24 cellular contexts compared by ENCODE assay signal in the genomic region with DNA sequence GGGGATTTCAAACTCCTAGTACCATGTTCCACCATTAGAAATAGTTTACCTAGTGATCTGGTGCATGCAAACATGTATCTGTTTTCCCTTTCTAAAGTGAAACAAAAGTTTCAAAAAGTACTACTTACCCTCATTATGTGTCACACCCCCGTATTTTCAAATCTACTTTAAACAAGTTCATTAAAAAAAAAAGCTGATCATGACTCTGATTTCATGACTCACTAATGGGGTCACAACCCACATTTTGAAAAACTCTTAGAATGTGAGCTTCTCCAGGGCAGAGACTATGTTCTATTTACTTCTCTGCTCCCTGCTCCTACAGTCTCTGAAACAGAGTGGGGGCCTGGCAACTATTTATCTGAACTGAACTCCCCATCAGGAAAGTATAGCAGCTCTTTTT. TPM values are rescaled to one million over a fixed set of nuclear protein-coding genes. Genes with fewer than 3 reads are reported as not detected.
"Had no signal": no experiment of that assay in that cellular context is flagged by ENCODE, and none has a peak within 500 bp of the region (broad histone marks: within the 10 kb centered on the region; RNA-seq: fewer than 3 reads in every experiment).

No MANE protein-coding gene starts in this region.

- H3K9me3 ChIP-seq: colonic mucosa, gastroesophageal sphincter, heart right ventricle, ovary, psoas muscle, right lobe of liver, thyroid gland had no signal

- H3K36me3 ChIP-seq: brain microvascular endothelial cell, colonic mucosa, gastroesophageal sphincter, heart right ventricle, ovary, right lobe of liver, thyroid gland had no signal

- H3K27ac Mint-ChIP-seq: activated naive CD8-positive, alpha-beta T cell treated with anti-CD3 and anti-CD28 coated beads, Interleukin-2, amount 10 ng/mL, durations not matched to agents 7 days and 5 days; activated T-helper 2 cell treated with anti-CD3 and anti-CD28 coated beads, Interferon-gamma antibody, Interleukin-2, Interleukin-4, amounts not matched to agents 10 μg/mL and 5 μg/mL and 100 μg/mL, durations not matched to agents 14 hours and 24 hours and 36 hours; endodermal cell; natural killer cell; stimulated activated memory B cell treated with anti-CD40 and anti-IgM and Interleukin-4, amounts not matched to agents 10 μg/mL and 1 μg/mL and 100 μg/mL, for 72 hours had no signal

- H3K27me3 ChIP-seq: colonic mucosa, gastroesophageal sphincter, heart right ventricle, ovary, right lobe of liver, thyroid gland had no signal

- DNase-seq: activated CD4-positive, alpha-beta T cell treated with anti-CD3 and anti-CD28 coated beads for 48 hours; activated naive CD4-positive, alpha-beta T cell treated with Interleukin-2 at 50 U/mL for 16 hours; activated naive CD8-positive, alpha-beta T cell treated with anti-CD3 and anti-CD28 coated beads, Interleukin-2, amount 10 ng/mL, durations not matched to agents 7 days and 5 days; anterior cingulate cortex; brain microvascular endothelial cell; central memory CD4-positive, alpha-beta T cell; colonic mucosa; endodermal cell; heart right ventricle; immature natural killer cell; mesendoderm; natural killer cell; ovary; psoas muscle; right lobe of liver; small intestine; stimulated activated CD4-positive, alpha-beta T cell treated with anti-CD3 and anti-CD28 coated beads, Interleukin-4, amount 100 ng/mL, for 24 hours; thyroid gland had no signal

- H3K9me3 Mint-ChIP-seq: activated naive CD8-positive, alpha-beta T cell treated with anti-CD3 and anti-CD28 coated beads, Interleukin-2, amount 10 ng/mL, durations not matched to agents 7 days and 5 days; activated T-helper 2 cell treated with anti-CD3 and anti-CD28 coated beads, Interferon-gamma antibody, Interleukin-2, Interleukin-4, amounts not matched to agents 10 μg/mL and 5 μg/mL and 100 μg/mL, durations not matched to agents 14 hours and 24 hours and 36 hours; endodermal cell; immature natural killer cell; natural killer cell; stimulated activated memory B cell treated with anti-CD40 and anti-IgM and Interleukin-4, amounts not matched to agents 10 μg/mL and 1 μg/mL and 100 μg/mL, for 72 hours had no signal

- H3K36me3 Mint-ChIP-seq: activated naive CD8-positive, alpha-beta T cell treated with anti-CD3 and anti-CD28 coated beads, Interleukin-2, amount 10 ng/mL, durations not matched to agents 7 days and 5 days; immature natural killer cell; natural killer cell; stimulated activated memory B cell treated with anti-CD40 and anti-IgM and Interleukin-4, amounts not matched to agents 10 μg/mL and 1 μg/mL and 100 μg/mL, for 72 hours had no signal

- ATAC-seq: gastroesophageal sphincter; heart right ventricle; natural killer cell; psoas muscle; right lobe of liver; stimulated activated memory B cell treated with anti-CD40 and anti-IgM and Interleukin-4, amounts not matched to agents 10 μg/mL and 1 μg/mL and 100 μg/mL, for 72 hours had no signal

- H3K4me3 Mint-ChIP-seq: activated naive CD8-positive, alpha-beta T cell treated with anti-CD3 and anti-CD28 coated beads, Interleukin-2, amount 10 ng/mL, durations not matched to agents 7 days and 5 days; endodermal cell; immature natural killer cell; natural killer cell; stimulated activated memory B cell treated with anti-CD40 and anti-IgM and Interleukin-4, amounts not matched to agents 10 μg/mL and 1 μg/mL and 100 μg/mL, for 72 hours had no signal

- H3K4me3 ChIP-seq: colonic mucosa, gastroesophageal sphincter, heart right ventricle, ovary, psoas muscle, right lobe of liver, SK-N-MC, thyroid gland had no signal

- H3K4me1 ChIP-seq: colonic mucosa, right lobe of liver had no signal

- H3K27ac ChIP-seq: brain microvascular endothelial cell, colonic mucosa, gastroesophageal sphincter, heart right ventricle, ovary, psoas muscle, right lobe of liver, SK-N-MC, thyroid gland had no signal

- H3K4me1 Mint-ChIP-seq: stimulated activated memory B cell treated with anti-CD40 and anti-IgM and Interleukin-4, amounts not matched to agents 10 μg/mL and 1 μg/mL and 100 μg/mL, for 72 hours had no signal

RNA-seq across cellular contexts. Expression of gene CHRM1, which starts 18.2 kb away (rescaled TPM):
- total RNA-seq: activated naive CD8-positive, alpha-beta T cell treated with anti-CD3 and anti-CD28 coated beads, Interleukin-2, amount 10 ng/mL, durations not matched to agents 7 days and 5 days; activated T-helper 2 cell treated with anti-CD3 and anti-CD28 coated beads, Interferon-gamma antibody, Interleukin-2, Interleukin-4, amounts not matched to agents 10 μg/mL and 5 μg/mL and 100 μg/mL, durations not matched to agents 14 hours and 24 hours and 36 hours; endodermal cell; epithelial cell of proximal tubule; heart right ventricle; natural killer cell; ovary; psoas muscle; right lobe of liver; T-helper 2 cell treated with Interferon-gamma antibody and Interleukin-4, amounts not matched to agents 100 ng/mL and 5 ng/mL, for 36 hours; thyroid gland had no signal
- polyA plus RNA-seq: heart right ventricle, immature natural killer cell, ovary had no signal
